10 cellular contexts compared by ENCODE assay signal in genomic region chr20:2658414-2659354, GRCh38. TPM values are rescaled to one million over a fixed set of nuclear protein-coding genes. Genes with fewer than 3 reads are reported as not detected.
DNase-seq lines count a peak whose midpoint lies in the region; ATAC-seq and TF ChIP-seq lines count a peak whose summit lies in the region.
"Had no signal": no experiment of that assay in that cellular context is flagged by ENCODE, and none has a peak within 500 bp of the region (broad histone marks: within the 10 kb centered on the region; RNA-seq: fewer than 3 reads in every experiment).

No MANE protein-coding gene starts in this region.

- peak; percentile 37 for ATAC-seq in activated CD4-positive, alpha-beta T cell treated with anti-CD3 and anti-CD28 coated beads for 36 hours
- ATAC-seq in activated T-cell treated with anti-CD3 and anti-CD28 coated beads, Interleukin-2, amount 50 U/mL, for 72 hours (replicated peaks in 1 of 2) = peak; percentile 14 to 30
- no peak for ATAC-seq in HG03025 (IDR thresholded peaks at IDR 0.05; ENCODE audit: low FRiP score, unreplicated experiment)
- ATAC-seq in GM18858 (IDR thresholded peaks at IDR 0.05; ENCODE audit: unreplicated experiment) = no peak

- H3K27ac ChIP-seq in hepatocyte = no peak overlapping the region

- H3K4me3 Mint-ChIP-seq in activated CD4-positive, alpha-beta T cell treated with anti-CD3 and anti-CD28 coated beads for 36 hours = no peak overlapping the region
- no peak overlapping the region for H3K4me3 Mint-ChIP-seq in activated T-cell treated with anti-CD3 and anti-CD28 coated beads, Interleukin-2, amount 50 U/mL, for 72 hours
- peak overlapping the region; percentile 77 for H3K4me3 Mint-ChIP-seq in neural crest cell

- H3K4me2 ChIP-seq in hepatocyte = no peak overlapping the region

- H3K4me1 Mint-ChIP-seq in activated CD4-positive, alpha-beta T cell treated with anti-CD3 and anti-CD28 coated beads for 36 hours = peaks cover 46% of the 10 kb centered on the region
- peaks cover 60% of the 10 kb centered on the region for H3K4me1 Mint-ChIP-seq in activated T-cell treated with anti-CD3 and anti-CD28 coated beads, Interleukin-2, amount 50 U/mL, for 72 hours (ENCODE audit: low read depth)
- H3K4me1 Mint-ChIP-seq in neural crest cell = peaks cover 28% of the 10 kb centered on the region

- H3K27me3 Mint-ChIP-seq in activated CD4-positive, alpha-beta T cell treated with anti-CD3 and anti-CD28 coated beads for 36 hours = no peaks in the 10 kb centered on the region
- H3K27me3 Mint-ChIP-seq in activated T-cell treated with anti-CD3 and anti-CD28 coated beads, Interleukin-2, amount 50 U/mL, for 72 hours (ENCODE audit: low read depth) = no peaks in the 10 kb centered on the region
- H3K27me3 Mint-ChIP-seq in neural crest cell (ENCODE audit: low read depth) = peaks cover 5% of the 10 kb centered on the region

- H3K27me3 ChIP-seq in MG63 = no peaks in the 10 kb centered on the region
- no peaks in the 10 kb centered on the region for H3K27me3 ChIP-seq in hepatocyte

- peaks cover 70% of the 10 kb centered on the region for H3K36me3 Mint-ChIP-seq in activated CD4-positive, alpha-beta T cell treated with anti-CD3 and anti-CD28 coated beads for 36 hours (ENCODE audit: low read depth)
- H3K36me3 Mint-ChIP-seq in activated T-cell treated with anti-CD3 and anti-CD28 coated beads, Interleukin-2, amount 50 U/mL, for 72 hours (ENCODE audit: insufficient read depth in 2 of 2) = peaks cover 29 to 39% of the 10 kb centered on the region in 2 donors
- peaks cover 64% of the 10 kb centered on the region for H3K36me3 Mint-ChIP-seq in neural crest cell (ENCODE audit: low read depth)

- H3K4me3 ChIP-seq in MG63 (no peak overlapping the region), hepatocyte (no peak overlapping the region)

- H3K9me3 ChIP-seq in MG63 (no peaks in the 10 kb centered on the region), hepatocyte (ENCODE audit: low read depth) (no peaks in the 10 kb centered on the region)

- peak overlapping the region; percentile 34 for H3K27ac Mint-ChIP-seq in activated CD4-positive, alpha-beta T cell treated with anti-CD3 and anti-CD28 coated beads for 36 hours
- no peak overlapping the region for H3K27ac Mint-ChIP-seq in activated T-cell treated with anti-CD3 and anti-CD28 coated beads, Interleukin-2, amount 50 U/mL, for 72 hours
- no peak overlapping the region for H3K27ac Mint-ChIP-seq in neural crest cell (ENCODE audit: unreplicated experiment)

- CTCF ChIA-PET in activated CD4-positive, alpha-beta T cell treated with anti-CD3 and anti-CD28 coated beads for 36 hours (lab: Charles Lee) = no interaction called here

- WGBS in hepatocyte (ENCODE audit: low lambda C conversion rate, missing lambda C conversion rate) = 88% methylated on average over 13 of the region's 13 CpGs

- no peaks in the 10 kb centered on the region for H3K9me2 ChIP-seq in hepatocyte (replicated peaks; ENCODE audit: insufficient read depth)

- POLR2A ChIA-PET in activated CD4-positive, alpha-beta T cell treated with anti-CD3 and anti-CD28 coated beads for 36 hours (lab: Charles Lee) = interaction anchor here (0.5 to 0.7 kb wide), 3 partner anchors 60 to 214 kb away, joined by 3 to 11 read pairs (median 4); no protein-coding TSS in a partner anchor

- H3K36me3 ChIP-seq in MG63 = peaks cover 58% of the 10 kb centered on the region
- peaks cover 7% of the 10 kb centered on the region for H3K36me3 ChIP-seq in hepatocyte (replicated peaks; ENCODE audit: insufficient read depth, low read depth)

- no peak overlapping the region for H2AFZ ChIP-seq in hepatocyte

- H4K20me1 ChIP-seq in hepatocyte (ENCODE audit: insufficient read depth, poor library complexity, severe bottlenecking) = peaks cover 11% of the 10 kb centered on the region

- peak; percentile 37 for DNase-seq in activated CD4-positive, alpha-beta T cell treated with anti-CD3 and anti-CD28 coated beads for 36 hours
- no peak for DNase-seq in activated CD4-positive, alpha-beta T cell treated with anti-CD3 and anti-CD28 coated beads for 1 hour
- DNase-seq in MG63 = peak; percentile 9
- DNase-seq in activated T-cell treated with anti-CD3 and anti-CD28 coated beads, Interleukin-2, amount 50 U/mL, for 72 hours = peak in 1 of 2 donors; percentile 28
- DNase-seq in neural crest cell (ENCODE audit: low read depth, low spot score) = no peak
- DNase-seq in hepatocyte (ENCODE audit: low spot score) = no peak
- DNase-seq: NCI-H226; stimulated activated naive CD4-positive, alpha-beta T cell had no signal

- peaks cover 11% of the 10 kb centered on the region for H3K4me1 ChIP-seq in hepatocyte (ENCODE audit: insufficient read depth)

- intact Hi-C loops in activated CD4-positive, alpha-beta T cell treated with anti-CD3 and anti-CD28 coated beads for 36 hours (cut with DNase I, micrococcal nuclease) = no loop called here

- H3K79me2 ChIP-seq in hepatocyte = peaks cover 37% of the 10 kb centered on the region

- TF ChIP-seq CTCF in neural crest cell (conservative IDR thresholded peaks at IDR 0.05) (no peak), hepatocyte (IDR thresholded peaks at IDR 0.05; ENCODE audit: poor library complexity) (no peak)

- H3K9me3 Mint-ChIP-seq in activated CD4-positive, alpha-beta T cell treated with anti-CD3 and anti-CD28 coated beads for 36 hours (ENCODE audit: low read depth) = no peaks in the 10 kb centered on the region
- no peaks in the 10 kb centered on the region for H3K9me3 Mint-ChIP-seq in activated T-cell treated with anti-CD3 and anti-CD28 coated beads, Interleukin-2, amount 50 U/mL, for 72 hours
- no peaks in the 10 kb centered on the region for H3K9me3 Mint-ChIP-seq in neural crest cell

RNA-seq across cellular contexts. Expression of gene IDH3B, which starts 5.3 kb away (rescaled TPM):
- total RNA-seq in activated CD4-positive, alpha-beta T cell treated with anti-CD3 and anti-CD28 coated beads for 36 hours = 100 to 1,000 TPM in 1 of 2 experiments, 10 to 100 TPM in 1; 92.4 to 115 TPM
- total RNA-seq in MG63 (2014; rRNA removed; shearing (Covaris generic); ENCODE audit: low replicate concordance) = 122 and 141 TPM in 2 replicates
- total RNA-seq in activated T-cell treated with anti-CD3 and anti-CD28 coated beads, Interleukin-2, amount 50 U/mL, for 72 hours = 100 to 1,000 TPM; 101 to 127 TPM
- 100 and 102 TPM in 2 replicates for total RNA-seq in neural crest cell
- total RNA-seq in hepatocyte = 91.4 and 93.8 TPM in 2 replicates
- polyA plus RNA-seq in hepatocyte = 91.1 and 128 TPM in 2 replicates

RNA-seq across cellular contexts. Expression of gene NOP56, which starts 6.3 kb away (rescaled TPM):
- total RNA-seq in activated CD4-positive, alpha-beta T cell treated with anti-CD3 and anti-CD28 coated beads for 36 hours = 100 to 1,000 TPM; 504 to 532 TPM
- total RNA-seq in MG63 (2014; rRNA removed; shearing (Covaris generic); ENCODE audit: low replicate concordance) = 284 and 313 TPM in 2 replicates
- total RNA-seq in activated T-cell treated with anti-CD3 and anti-CD28 coated beads, Interleukin-2, amount 50 U/mL, for 72 hours = 100 to 1,000 TPM; 263 to 392 TPM
- total RNA-seq in neural crest cell (517 and 547 TPM in 2 replicates), hepatocyte (102 TPM in 2 replicates)
- polyA plus RNA-seq in hepatocyte = 190 and 192 TPM in 2 replicates

RNA-seq across cellular contexts. Expression of gene EBF4, which starts 33.9 kb away (rescaled TPM):
- total RNA-seq in activated CD4-positive, alpha-beta T cell treated with anti-CD3 and anti-CD28 coated beads for 36 hours = 1 to 10 TPM; 3.7 to 4.3 TPM
- not detected in 2 replicates for total RNA-seq in MG63 (2014; rRNA removed; shearing (Covaris generic); ENCODE audit: low replicate concordance)
- total RNA-seq in activated T-cell treated with anti-CD3 and anti-CD28 coated beads, Interleukin-2, amount 50 U/mL, for 72 hours = 10 to 100 TPM in 1 of 2 donors, 1 to 10 TPM in 1; 8.9 to 23.0 TPM
- total RNA-seq in neural crest cell (23.2 and 24.6 TPM in 2 replicates), hepatocyte (10.7 and 11.6 TPM in 2 replicates)
- 17.9 and 27.1 TPM in 2 replicates for polyA plus RNA-seq in hepatocyte

Comparison
In these comparisons a context has a peak if more than half of its experiments do, and no peak if none do; other contexts are left out.
1. DNase-seq: peak in activated CD4-positive, alpha-beta T cell treated with anti-CD3 and anti-CD28 coated beads for 36 hours (single experiment) and MG63 (single experiment); none in activated CD4-positive, alpha-beta T cell treated with anti-CD3 and anti-CD28 coated beads for 1 hour (single experiment), neural crest cell (single experiment) and hepatocyte (single experiment).
2. ATAC-seq: peak in activated CD4-positive, alpha-beta T cell treated with anti-CD3 and anti-CD28 coated beads for 36 hours (single experiment) and activated T-cell treated with anti-CD3 and anti-CD28 coated beads, Interleukin-2, amount 50 U/mL, for 72 hours (2 of 2); none in HG03025 (single experiment) and GM18858 (single experiment).